ENCODE assay signal across 16 cellular contexts in genomic region chr1:226890331-226891108, GRCh38. TPM values are rescaled to one million over a fixed set of nuclear protein-coding genes. Genes with fewer than 3 reads are reported as not detected.
A peak's percentile ranks its signal among the peaks of the same experiment; 100 is the strongest.
DNase-seq lines count a peak whose midpoint lies in the region; ATAC-seq, FAIRE-seq and TF ChIP-seq lines count a peak whose summit lies in the region.
"Had no signal": no experiment of that assay in that cellular context is flagged by ENCODE, and none has a peak within 500 bp of the region (broad histone marks: within the 10 kb centered on the region; RNA-seq: fewer than 3 reads in every experiment).

No MANE protein-coding gene starts in this region.

- TF ChIP-seq POLR2A in heart left ventricle (IDR thresholded peaks at IDR 0.05) (no peak), H1 (IDR thresholded peaks at IDR 0.05; ENCODE audit: control extremely low read depth in 1 of 2, low read depth in 2 of 2, low read length in 2 of 2) (no peak)

- H3K14ac ChIP-seq in H1 (ENCODE audit: insufficient read length): no peak overlapping the region

- no peak for TF ChIP-seq EP300 in H1 (IDR thresholded peaks at IDR 0.05; ENCODE audit: borderline replicate concordance in 1 of 2, low read depth in 2 of 2, low read length in 2 of 2)

- H3K4me1 ChIP-seq in heart left ventricle (peaks cover 0 to 31% (median 14%) of the 10 kb centered on the region in 12 donors), H1 (replicated peaks in 1 of 4; ENCODE audit: control insufficient read depth in 3 of 4, insufficient read depth in 4 of 4, low read length in 3 of 4) (no peaks in the 10 kb centered on the region), neural progenitor cell (no peaks in the 10 kb centered on the region), aorta (ENCODE audit: control insufficient read depth in 1 of 2, insufficient read depth in 2 of 2, low read length in 2 of 2) (no peaks in the 10 kb centered on the region)

- H3K23ac ChIP-seq in H1 (ENCODE audit: insufficient read length): no peak overlapping the region

- no peak overlapping the region for H4K5ac ChIP-seq in H1 (ENCODE audit: insufficient read length, low read depth, low read length)

- H3K9ac ChIP-seq in H1 (replicated peaks in 1 of 4; ENCODE audit: extremely low read depth in 1 of 4, low read depth in 3 of 4, low read length in 3 of 4) (no peak overlapping the region), neural progenitor cell (no peak overlapping the region)

- CTCF ChIA-PET in H1 (lab: Charles Lee; ENCODE audit: partially characterized antibody): no interaction called here

- H2AFZ ChIP-seq in H1 (ENCODE audit: low read length) (no peak overlapping the region), neural progenitor cell (replicated peaks) (no peak overlapping the region)

- intact Hi-C loops in cardiac septum (cut with DNase I) (no loop called here), heart left ventricle (cut with DNase I) (no loop called here), aorta (cut with DNase I) (no loop called here)

- no peak overlapping the region for H3K56ac ChIP-seq in H1 (replicated peaks; ENCODE audit: insufficient read length, low read depth, low read length)

- H4K91ac ChIP-seq in H1 (replicated peaks; ENCODE audit: insufficient read length, low read length): no peak overlapping the region

- H2BK120ac ChIP-seq in H1 (replicated peaks; ENCODE audit: low read depth, low read length): no peak overlapping the region

- no peaks in the 10 kb centered on the region for H3K79me1 ChIP-seq in H1 (ENCODE audit: low read depth, low read length)

- H4K8ac ChIP-seq in H1 (ENCODE audit: extremely low read depth, insufficient read depth, low read length): no peak overlapping the region

- no peak overlapping the region for H3K18ac ChIP-seq in H1 (ENCODE audit: extremely low read depth, low read length)

- H3K79me2 ChIP-seq in H1 (ENCODE audit: control insufficient read depth in 1 of 2, insufficient read depth in 2 of 2, low read length in 2 of 2) (no peaks in the 10 kb centered on the region), neural progenitor cell (ENCODE audit: low read depth) (no peaks in the 10 kb centered on the region)

- no peak overlapping the region; the same call in 1 of the 2 replicates for H2BK5ac ChIP-seq in H1 (ENCODE audit: low read depth, low read length)

- no peaks in the 10 kb centered on the region for H3F3A ChIP-seq in neural progenitor cell (ENCODE audit: low read depth)

- H3K4me3 ChIP-seq in heart left ventricle (no peak overlapping the region), H1 (ENCODE audit: extremely low read depth in 1 of 4, insufficient read depth in 2 of 4, low read depth in 3 of 4, low read length in 4 of 4) (no peak overlapping the region), neural progenitor cell (no peak overlapping the region), aorta (ENCODE audit: low read length in 2 of 2) (no peak overlapping the region)
- H3K4me3 ChIP-seq: GM12878 had no signal

- no peaks in the 10 kb centered on the region for H3K27me3 ChIP-seq in heart left ventricle
- H3K27me3 ChIP-seq in H1 (replicated peaks in 1 of 4; ENCODE audit: control insufficient read depth in 3 of 4, extremely low read depth in 1 of 4, insufficient read depth in 3 of 4, low read length in 3 of 4): no peaks in the 10 kb centered on the region
- H3K27me3 ChIP-seq in neural progenitor cell: no peaks in the 10 kb centered on the region
- no peaks in the 10 kb centered on the region for H3K27me3 ChIP-seq in aorta (ENCODE audit: control insufficient read depth in 1 of 2, insufficient read depth in 2 of 2, low read length in 1 of 2)

- H3K4me3 Mint-ChIP-seq in neural progenitor cell: no peak overlapping the region
- H3K4me3 Mint-ChIP-seq in type B pancreatic cell: no peak overlapping the region
- H3K4me3 Mint-ChIP-seq: CD4-positive, alpha-beta T cell; IgD-negative memory B cell had no signal

- H3K36me3 Mint-ChIP-seq in neural progenitor cell (peaks cover 10% of the 10 kb centered on the region), type B pancreatic cell (peaks cover 7% of the 10 kb centered on the region)

- no peaks in the 10 kb centered on the region for H3K9me3 ChIP-seq in heart left ventricle
- H3K9me3 ChIP-seq in H1 (ENCODE audit: insufficient read depth in 2 of 2, low read depth in 1 of 2, low read length in 1 of 2): no peaks in the 10 kb centered on the region
- H3K9me3 ChIP-seq in neural progenitor cell (ENCODE audit: low read depth): no peaks in the 10 kb centered on the region
- no peaks in the 10 kb centered on the region for H3K9me3 ChIP-seq in aorta (ENCODE audit: control insufficient read depth, low read length)

- H2BK12ac ChIP-seq in H1 (ENCODE audit: low read depth, low read length): no peak overlapping the region

- ATAC-seq in heart left ventricle: no peak
- ATAC-seq in aorta (ENCODE audit: low FRiP score): no peak
- ATAC-seq in GM19467 (IDR thresholded peaks at IDR 0.05; ENCODE audit: unreplicated experiment): no peak
- ATAC-seq: GM12878 had no signal

- WGBS in heart left ventricle, 4 donors: 89 to 95% (median 90%) methylated on average over 17 to 22 of the region's 22 CpGs
- WGBS in H1 (ENCODE audit: extremely low coverage in 1 of 2, insufficient coverage in 1 of 2, insufficient read length in 1 of 2, insufficient replicate concordance in 2 of 2, low coverage in 1 of 2, low lambda C conversion rate in 2 of 2, missing lambda C conversion rate in 1 of 2), 2 experiments: 87% methylated on average over 22 of the region's 22 CpGs; no CpG with 5 or more reads in 1 of the 2 experiments
- WGBS in aorta, 2 donors: 83 to 90% methylated on average over 22 of the region's 22 CpGs

- no peak for TF ChIP-seq RAD21 in H1 (IDR thresholded peaks at IDR 0.05 in 1 of 2, conservative IDR thresholded peaks at IDR 0.05 in 1 of 2; ENCODE audit: low read depth in 2 of 2, low read length in 2 of 2)

- H3K27me3 Mint-ChIP-seq in neural progenitor cell (ENCODE audit: insufficient read depth, low read depth): peaks cover 9% of the 10 kb centered on the region
- H3K27me3 Mint-ChIP-seq in type B pancreatic cell: no peaks in the 10 kb centered on the region
- H3K27me3 Mint-ChIP-seq: CD4-positive, alpha-beta T cell; IgD-negative memory B cell had no signal

- POLR2A ChIA-PET in H1 (lab: Charles Lee; ENCODE audit: partially characterized antibody): interaction anchor here (1.1 to 1.2 kb wide), 2 partner anchors 8 to 19 kb away, joined by 3 to 4 read pairs; no protein-coding TSS in a partner anchor

- FAIRE-seq in H1 (lab: Jason Lieb, UNC): no peak
- FAIRE-seq: GM12878, GM18507 had no signal

- H3K27ac Mint-ChIP-seq in neural progenitor cell: peak overlapping the region; percentile 83
- no peak overlapping the region for H3K27ac Mint-ChIP-seq in type B pancreatic cell
- H3K27ac Mint-ChIP-seq: CD4-positive, alpha-beta T cell had no signal

- H3K27ac ChIP-seq in heart left ventricle: no peak overlapping the region
- H3K27ac ChIP-seq in H1 (ENCODE audit: low read depth, low read length): no peak overlapping the region
- no peak overlapping the region for H3K27ac ChIP-seq in neural progenitor cell
- H3K27ac ChIP-seq in aorta (ENCODE audit: low read depth in 1 of 2, low read length in 2 of 2): no peak overlapping the region
- H3K27ac ChIP-seq: 22Rv1 had no signal

- no peak overlapping the region for H3K4ac ChIP-seq in H1 (replicated peaks; ENCODE audit: insufficient read length, low read depth, low read length)

- no peaks in the 10 kb centered on the region for H3K23me2 ChIP-seq in H1 (ENCODE audit: low read depth, low read length)

- peaks cover 3% of the 10 kb centered on the region for H3K4me1 Mint-ChIP-seq in neural progenitor cell
- no peaks in the 10 kb centered on the region for H3K4me1 Mint-ChIP-seq in type B pancreatic cell (ENCODE audit: unreplicated experiment)

- peaks cover 0 to 3% of the 10 kb centered on the region in 2 experiments for H4K20me1 ChIP-seq in H1 (replicated peaks in 1 of 2; ENCODE audit: control insufficient read depth in 1 of 2, insufficient read depth in 2 of 2, low read length in 2 of 2)
- no peaks in the 10 kb centered on the region for H4K20me1 ChIP-seq in neural progenitor cell (ENCODE audit: low read depth)

- H3K4me2 ChIP-seq in H1 (ENCODE audit: insufficient read depth in 1 of 2, low read depth in 2 of 2, low read length in 2 of 2) (no peak overlapping the region), neural progenitor cell (no peak overlapping the region)

- H2AK5ac ChIP-seq in H1 (ENCODE audit: low read depth, low read length): no peak overlapping the region

- H2BK20ac ChIP-seq in H1 (ENCODE audit: low read length): no peak overlapping the region

- H3K9me3 Mint-ChIP-seq in neural progenitor cell (no peaks in the 10 kb centered on the region), type B pancreatic cell (no peaks in the 10 kb centered on the region)
- H3K9me3 Mint-ChIP-seq: CD4-positive, alpha-beta T cell; IgD-negative memory B cell had no signal

- H3K36me3 ChIP-seq in heart left ventricle (peaks cover 0 to 87% (median 59%) of the 10 kb centered on the region in 9 donors), H1 (ENCODE audit: control insufficient read depth in 2 of 4, insufficient read depth in 4 of 4, low read length in 3 of 4) (peaks cover 6 to 13% (median 11%) of the 10 kb centered on the region in 4 experiments; a peak in 5 of 8 replicates), neural progenitor cell (no peaks in the 10 kb centered on the region), aorta (ENCODE audit: control insufficient read depth in 1 of 2, insufficient read depth in 2 of 2, low read length in 1 of 2) (peaks cover 0 to 4% of the 10 kb centered on the region in 2 donors)

- no peak for TF ChIP-seq CTCF in heart left ventricle (IDR thresholded peaks at IDR 0.05)
- TF ChIP-seq CTCF in H1 (IDR thresholded peaks at IDR 0.05; ENCODE audit: control extremely low read depth in 1 of 3, insufficient read depth in 1 of 3, low read depth in 1 of 3, low read length in 3 of 3): no peak
- no peak for TF ChIP-seq CTCF in neural progenitor cell (IDR thresholded peaks at IDR 0.05)
- no peak for TF ChIP-seq CTCF in type B pancreatic cell (conservative IDR thresholded peaks at IDR 0.05)

- no peak overlapping the region for H2BK15ac ChIP-seq in H1 (ENCODE audit: low read length)

- DNase-seq in cardiac septum (ENCODE audit: low spot score) (peak; percentile 72), heart left ventricle (no peak), H1 (ENCODE audit: low read depth in 1 of 2, low spot score in 2 of 2) (no peak), neural progenitor cell (ENCODE audit: low spot score) (no peak), aorta (peak; percentile 41 to 51), HT-29 (ENCODE audit: low spot score) (no peak), type B pancreatic cell (ENCODE audit: extremely low spot score, unreplicated experiment) (no peak)
- DNase-seq: Calu3; CD4-positive, alpha-beta T cell; DMS 273 treated with DMSO at 0.1 percent for 48 hours; H7 had no signal

RNA-seq across cellular contexts. Expression of gene PSEN2, which starts 20.1 kb away (rescaled TPM):
- total RNA-seq in cardiac septum: 21.5 TPM
- total RNA-seq in heart left ventricle: 10 to 100 TPM; 17.2 to 30.9 (median 21.7) TPM
- 10 to 100 TPM; 12.3 to 18.3 TPM for polyA plus RNA-seq in heart left ventricle
- total RNA-seq in H1 (2021; fragmentation: NEBNext Ultra II Directional; extraction: Animal tissue kit (Norgen Biotek cat#: 25700)): 21.9 and 22.9 TPM in 2 replicates
- polyA plus RNA-seq in H1 (2011; rRNA removed): 29.0 and 29.6 TPM in 2 replicates
- polyA plus RNA-seq in H1 (2011; cell fraction: cytosol; rRNA removed): 21.9 TPM
- polyA plus RNA-seq in H1 (2011; cell fraction: nucleus; rRNA removed): 46.5 TPM
- 17.0 to 23.1 TPM (median 20.1 TPM) in 4 replicates for polyA plus RNA-seq in H1 (2012, experiment 1 of 2)
- polyA plus RNA-seq in H1 (2012, experiment 2 of 2): 15.4 TPM
- polyA plus RNA-seq in H1 (2013, experiment 1 of 2): 22.7 TPM
- 21.2 TPM for polyA plus RNA-seq in H1 (2013, experiment 2 of 2)
- 37.4 and 41.1 TPM in 2 replicates for polyA minus RNA-seq in H1 (2011; rRNA and poly(A)+ RNA removed)
- 15.6 TPM for polyA minus RNA-seq in H1 (2011; cell fraction: cytosol; rRNA and poly(A)+ RNA removed)
- 26.2 TPM for polyA minus RNA-seq in H1 (2011; cell fraction: nucleus; rRNA and poly(A)+ RNA removed)
- 11.4 and 18.2 TPM in 2 replicates for total RNA-seq in neural progenitor cell (ENCODE audit: low replicate concordance)
- total RNA-seq in aorta: 10 to 100 TPM; 14.4 to 15.7 TPM
- 10 to 100 TPM; 11.2 to 12.3 TPM for polyA plus RNA-seq in aorta
- total RNA-seq in HT-29 (2014; rRNA removed; shearing (Covaris generic)): 16.2 and 18.0 TPM in 2 replicates
- 10.5 and 22.6 TPM in 2 replicates for total RNA-seq in type B pancreatic cell (ENCODE audit: low replicate concordance)

RNA-seq across cellular contexts. Expression of gene COQ8A, which starts 49.6 kb away (rescaled TPM):
- total RNA-seq in cardiac septum: 168 TPM
- total RNA-seq in heart left ventricle: 100 to 1,000 TPM; 141 to 915 (median 310) TPM
- 100 to 1,000 TPM; 193 to 243 TPM for polyA plus RNA-seq in heart left ventricle
- 38.9 and 39.0 TPM in 2 replicates for total RNA-seq in H1 (2021; fragmentation: NEBNext Ultra II Directional; extraction: Animal tissue kit (Norgen Biotek cat#: 25700))
- polyA plus RNA-seq in H1 (2011; rRNA removed): 28.5 and 40.2 TPM in 2 replicates
- polyA plus RNA-seq in H1 (2011; cell fraction: cytosol; rRNA removed): 38.6 TPM
- polyA plus RNA-seq in H1 (2011; cell fraction: nucleus; rRNA removed): 61.2 TPM
- 27.1 to 32.5 TPM (median 31.3 TPM) in 4 replicates for polyA plus RNA-seq in H1 (2012, experiment 1 of 2)
- polyA plus RNA-seq in H1 (2012, experiment 2 of 2): 35.2 TPM
- 17.0 TPM for polyA plus RNA-seq in H1 (2013, experiment 1 of 2)
- 17.1 TPM for polyA plus RNA-seq in H1 (2013, experiment 2 of 2)
- polyA minus RNA-seq in H1 (2011; rRNA and poly(A)+ RNA removed): 19.0 and 25.9 TPM in 2 replicates
- 16.7 TPM for polyA minus RNA-seq in H1 (2011; cell fraction: cytosol; rRNA and poly(A)+ RNA removed)
- polyA minus RNA-seq in H1 (2011; cell fraction: nucleus; rRNA and poly(A)+ RNA removed): 16.0 TPM
- total RNA-seq in neural progenitor cell (ENCODE audit: low replicate concordance): 13.8 and 18.8 TPM in 2 replicates
- total RNA-seq in aorta: 10 to 100 TPM; 13.9 to 27.3 TPM
- 10 to 100 TPM; 11.4 to 37.5 TPM for polyA plus RNA-seq in aorta
- total RNA-seq in HT-29 (2014; rRNA removed; shearing (Covaris generic)): 41.0 and 42.0 TPM in 2 replicates
- 21.0 and 29.7 TPM in 2 replicates for total RNA-seq in type B pancreatic cell (ENCODE audit: low replicate concordance)

Comparison
In these comparisons a context has a peak if more than half of its experiments do, and no peak if none do; other contexts are left out.
1. DNase-seq: peak in cardiac septum (single experiment) and aorta (2 of 2); none in heart left ventricle (0 of 5), H1 (0 of 2), neural progenitor cell (single experiment), HT-29 (single experiment) and type B pancreatic cell (single experiment).